10 cellular contexts compared by ENCODE assay signal in the genomic region with DNA sequence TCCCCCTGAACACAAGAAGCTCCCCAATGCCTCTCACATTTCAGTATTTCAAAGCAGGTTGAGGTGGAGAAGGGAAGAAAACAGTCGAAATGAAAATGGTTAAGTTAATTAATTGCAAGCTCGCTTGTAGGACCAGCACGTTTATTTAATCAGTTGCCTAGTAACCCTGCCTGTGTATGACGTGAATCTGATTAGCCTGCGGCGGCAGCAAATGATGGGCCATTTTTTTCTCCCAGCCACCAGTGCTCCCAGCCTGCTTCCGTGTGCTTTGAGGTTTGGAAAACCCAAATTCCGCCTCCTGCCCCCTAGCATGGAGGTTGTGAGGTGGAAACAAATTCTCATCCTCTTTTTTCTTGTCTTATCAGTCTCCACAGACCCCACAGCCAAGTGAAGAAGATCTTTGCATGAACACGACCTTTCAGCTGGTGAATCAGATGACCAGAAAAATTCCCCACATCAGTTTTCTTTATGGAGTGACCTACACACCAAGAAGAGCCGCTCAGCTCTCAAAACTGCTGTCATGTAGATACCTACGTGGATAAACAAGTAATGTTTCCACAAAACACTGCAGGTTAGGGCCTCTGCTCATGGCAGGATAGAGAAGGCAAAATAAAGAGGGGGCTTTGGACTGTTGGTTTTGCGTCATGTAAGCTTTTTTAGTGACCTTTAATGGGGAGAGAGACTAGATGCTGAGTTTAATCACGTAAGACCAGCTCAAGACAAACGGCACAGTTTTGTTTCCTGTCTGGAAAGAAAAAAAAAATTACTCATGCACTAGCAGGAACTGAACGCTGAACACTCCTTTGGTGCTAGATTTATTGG.
DNase-seq lines count a peak whose midpoint lies in the region; ATAC-seq lines count a peak whose summit lies in the region.
"Had no signal": no experiment of that assay in that cellular context is flagged by ENCODE, and none has a peak within 500 bp of the region (broad histone marks: within the 10 kb centered on the region; RNA-seq: fewer than 3 reads in every experiment).

No MANE protein-coding gene starts in this region.

- H3K27ac Mint-ChIP-seq in stimulated activated memory B cell treated with anti-CD40 and anti-IgM and Interleukin-4, amounts not matched to agents 10 μg/mL and 1 μg/mL and 100 μg/mL, for 72 hours: peak overlapping the region; percentile 72

- peak; percentile 4 for DNase-seq in activated CD4-positive, alpha-beta T cell treated with anti-CD3 and anti-CD28 coated beads for 48 hours
- DNase-seq in activated CD4-positive, alpha-beta T cell treated with anti-CD3 and anti-CD28 coated beads for 1 hour: no peak
- DNase-seq in NCI-H82 (lab: John Stamatoyannopoulos, UW) (peak; percentile 76), OCI-M1 (lab: John Stamatoyannopoulos, UW) (no peak)
- peak; percentile 31 for DNase-seq in central memory CD4-positive, alpha-beta T cell
- DNase-seq: GF-D8, SJCRH30 had no signal

- H3K4me1 Mint-ChIP-seq in stimulated activated memory B cell treated with anti-CD40 and anti-IgM and Interleukin-4, amounts not matched to agents 10 μg/mL and 1 μg/mL and 100 μg/mL, for 72 hours: peaks cover 6% of the 10 kb centered on the region

- peaks cover 16% of the 10 kb centered on the region for H3K36me3 Mint-ChIP-seq in stimulated activated memory B cell treated with anti-CD40 and anti-IgM and Interleukin-4, amounts not matched to agents 10 μg/mL and 1 μg/mL and 100 μg/mL, for 72 hours

- H3K9me3 Mint-ChIP-seq in stimulated activated memory B cell treated with anti-CD40 and anti-IgM and Interleukin-4, amounts not matched to agents 10 μg/mL and 1 μg/mL and 100 μg/mL, for 72 hours: peaks cover 20% of the 10 kb centered on the region

- H3K4me3 Mint-ChIP-seq in stimulated activated memory B cell treated with anti-CD40 and anti-IgM and Interleukin-4, amounts not matched to agents 10 μg/mL and 1 μg/mL and 100 μg/mL, for 72 hours: peak overlapping the region; percentile 47

- ATAC-seq in stimulated activated memory B cell treated with anti-CD40 and anti-IgM and Interleukin-4, amounts not matched to agents 10 μg/mL and 1 μg/mL and 100 μg/mL, for 72 hours: peak; percentile 55
- ATAC-seq in GM21423 (IDR thresholded peaks at IDR 0.05; ENCODE audit: unreplicated experiment): no peak
- ATAC-seq in GM19397 (IDR thresholded peaks at IDR 0.05; ENCODE audit: unreplicated experiment): no peak

- H3K27me3 Mint-ChIP-seq in stimulated activated memory B cell treated with anti-CD40 and anti-IgM and Interleukin-4, amounts not matched to agents 10 μg/mL and 1 μg/mL and 100 μg/mL, for 72 hours: peaks cover 9% of the 10 kb centered on the region

Comparison
In these comparisons a context has a peak if more than half of its experiments do, and no peak if none do; other contexts are left out.
1. DNase-seq: peak in activated CD4-positive, alpha-beta T cell treated with anti-CD3 and anti-CD28 coated beads for 48 hours (single experiment), NCI-H82 (single experiment) and central memory CD4-positive, alpha-beta T cell (single experiment); none in activated CD4-positive, alpha-beta T cell treated with anti-CD3 and anti-CD28 coated beads for 1 hour (single experiment) and OCI-M1 (single experiment).